ENCODE assay signal across 9 cellular contexts in the genomic region with DNA sequence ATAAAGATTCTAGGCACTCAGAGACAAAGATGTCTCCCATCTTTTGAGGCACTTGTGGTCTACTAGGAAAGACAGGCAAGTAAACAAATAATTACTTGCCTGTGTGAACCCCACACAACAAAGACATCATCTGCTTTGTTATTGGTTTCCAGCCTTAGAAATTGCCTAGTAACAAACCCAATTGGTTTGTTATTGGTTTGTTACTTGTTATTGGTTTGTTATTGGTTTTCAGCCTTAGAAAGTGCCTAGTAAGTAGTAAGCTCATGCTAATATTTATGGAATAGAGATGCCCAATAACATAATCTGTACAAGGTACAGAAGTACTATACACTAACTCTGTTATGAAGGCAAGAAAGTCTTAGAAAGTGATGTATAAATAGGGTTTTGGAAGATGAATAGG.
"Had no signal": no experiment of that assay in that cellular context is flagged by ENCODE, and none has a peak within 500 bp of the region (broad histone marks: within the 10 kb centered on the region; RNA-seq: fewer than 3 reads in every experiment).

No MANE protein-coding gene starts in this region.

- H3K4me3 ChIP-seq: GM23338, HAP-1, K562 had no signal

- H2AFZ ChIP-seq: GM23338 had no signal

- DNase-seq: H7, HFFc6, IMR-90, KG1 had no signal

- H3K4me2 ChIP-seq: GM23338 had no signal

- H3K4me1 ChIP-seq: HAP-1 had no signal

- H3K27ac ChIP-seq: HL-60 had no signal

- H3K9me3 ChIP-seq: HAP-1 had no signal

- H3K36me3 ChIP-seq: HAP-1 had no signal

- ATAC-seq: GM23338, HCT116, K562 had no signal

- FAIRE-seq: K562 had no signal
